Comparison of ENCODE assay signal across 18 cellular contexts in the genomic region with DNA sequence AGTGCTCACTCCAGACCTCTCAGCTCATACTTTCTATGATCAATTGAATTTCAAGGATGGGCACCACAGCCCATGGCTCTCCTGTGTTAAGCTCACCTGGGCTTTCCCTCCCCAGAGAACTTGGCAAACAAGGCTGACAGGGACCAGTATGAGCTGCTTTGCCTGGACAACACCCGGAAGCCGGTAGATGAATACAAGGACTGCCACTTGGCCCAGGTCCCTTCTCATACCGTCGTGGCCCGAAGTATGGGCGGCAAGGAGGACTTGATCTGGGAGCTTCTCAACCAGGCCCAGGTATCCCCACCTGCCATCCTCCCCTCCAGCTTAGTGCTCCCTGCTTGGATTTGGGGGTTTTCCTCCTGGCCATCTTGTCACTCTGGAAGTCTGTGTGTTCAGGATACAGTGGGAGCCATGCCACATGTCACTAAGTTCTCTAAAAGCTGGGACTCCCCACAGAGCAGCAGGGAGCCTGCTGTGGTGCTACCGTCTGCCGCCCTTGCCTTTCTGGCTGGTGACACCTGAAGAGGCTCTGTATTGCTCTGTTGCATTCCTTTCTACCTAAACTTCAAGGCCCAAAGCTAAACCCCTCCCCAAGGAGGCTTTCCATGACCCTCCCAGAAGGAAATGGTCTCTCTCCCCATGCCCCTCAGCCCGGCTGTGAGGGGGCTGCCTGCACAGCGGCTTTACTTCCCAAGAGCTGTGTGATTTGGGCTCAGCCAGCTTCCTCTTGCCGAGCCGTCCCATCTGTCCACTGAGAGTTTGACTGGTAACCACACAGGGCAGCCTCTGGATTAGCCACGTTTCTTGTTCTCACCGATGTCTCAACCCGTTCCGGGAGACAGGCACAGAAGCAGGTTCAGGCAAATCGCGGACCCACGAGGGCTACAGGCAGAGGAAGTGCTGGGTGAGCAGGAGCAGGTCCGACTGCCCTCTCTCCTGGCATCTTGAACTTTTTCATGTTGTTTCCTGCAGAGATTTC. TPM values are rescaled to one million over a fixed set of nuclear protein-coding genes. Genes with fewer than 3 reads are reported as not detected.
DNase-seq lines count a peak whose midpoint lies in the region; ATAC-seq, FAIRE-seq and TF ChIP-seq lines count a peak whose summit lies in the region.
"Had no signal": no experiment of that assay in that cellular context is flagged by ENCODE, and none has a peak within 500 bp of the region (broad histone marks: within the 10 kb centered on the region; RNA-seq: fewer than 3 reads in every experiment).

No MANE protein-coding gene starts in this region.

- H3K4me1 ChIP-seq in keratinocyte (ENCODE audit: control insufficient read depth, extremely low read depth, insufficient read depth, low read length), result peaks cover 20% of the 10 kb centered on the region
- H3K4me1 ChIP-seq in suprapubic skin, result peaks cover 39% of the 10 kb centered on the region

- FAIRE-seq in keratinocyte (lab: Jason Lieb, UNC), result peak; percentile 94
- FAIRE-seq: GM19239 had no signal

- no peak for TF ChIP-seq POLR2A in suprapubic skin (IDR thresholded peaks at IDR 0.05)

- no peaks in the 10 kb centered on the region for H4K20me1 ChIP-seq in keratinocyte (ENCODE audit: control insufficient read depth, extremely low read depth, insufficient read depth, low read length)

- no peaks in the 10 kb centered on the region for H3K9me1 ChIP-seq in keratinocyte (ENCODE audit: control insufficient read depth, extremely low read depth, insufficient read depth, low read length)

- H3K79me2 ChIP-seq in keratinocyte (ENCODE audit: control insufficient read depth, insufficient read depth, low read length), result no peaks in the 10 kb centered on the region

- H3K27ac ChIP-seq in keratinocyte (ENCODE audit: control insufficient read depth, insufficient read depth, low read length) (no peak overlapping the region), suprapubic skin (peak overlapping the region; percentile 24)
- H3K27ac ChIP-seq: C4-2B had no signal

- TF ChIP-seq CTCF in keratinocyte (optimal IDR thresholded peaks at IDR 0.05 in 1 of 3, IDR thresholded peaks at IDR 0.05 in 1 of 3, conservative IDR thresholded peaks at IDR 0.05 in 1 of 3; ENCODE audit: extremely low read depth in 1 of 3, insufficient read depth in 2 of 3, low read length in 3 of 3), result no peak
- no peak for TF ChIP-seq CTCF in suprapubic skin (IDR thresholded peaks at IDR 0.05)

- dilution Hi-C loops in keratinocyte (cut with MboI; ENCODE audit: extremely low pct_ligation_motif_present, low sequenced_read_pairs), result no loop called here

- peak overlapping the region; percentile 84 for H2AFZ ChIP-seq in keratinocyte (ENCODE audit: control insufficient read depth, low read length)

- H3K9ac ChIP-seq in keratinocyte (ENCODE audit: control insufficient read depth, extremely low read depth, insufficient read depth, low read length), result no peak overlapping the region

- ATAC-seq in GM21423 (IDR thresholded peaks at IDR 0.05; ENCODE audit: unreplicated experiment), result no peak

- H3K4me3 ChIP-seq in keratinocyte (ENCODE audit: control insufficient read depth in 2 of 3, extremely low read depth in 1 of 3, insufficient read depth in 2 of 3, low read depth in 1 of 3, low read length in 3 of 3) (peak overlapping the region in 1 of 3 experiments; percentile 25), suprapubic skin (no peak overlapping the region)

- H3K9me3 ChIP-seq in keratinocyte (ENCODE audit: control insufficient read depth, low read depth, low read length) (no peaks in the 10 kb centered on the region), suprapubic skin (no peaks in the 10 kb centered on the region)

- peak overlapping the region; percentile 58 for H3K4me2 ChIP-seq in keratinocyte (ENCODE audit: control insufficient read depth, extremely low read depth, insufficient read depth, low read depth, low read length)

- H3K36me3 ChIP-seq in keratinocyte (ENCODE audit: control insufficient read depth in 2 of 2, extremely low read depth in 1 of 2, insufficient read depth in 2 of 2, low read length in 2 of 2) (no peaks in the 10 kb centered on the region), suprapubic skin (no peaks in the 10 kb centered on the region)

- no peak for TF ChIP-seq EP300 in suprapubic skin (IDR thresholded peaks at IDR 0.05)

- H3K27me3 ChIP-seq in keratinocyte (ENCODE audit: control insufficient read depth, extremely low read depth, insufficient read depth, low read length) (no peaks in the 10 kb centered on the region), suprapubic skin (no peaks in the 10 kb centered on the region)

- DNase-seq in NCI-H524 (lab: John Stamatoyannopoulos, UW) (peak; percentile 78 to 92), cerebellar cortex (ENCODE audit: low spot score) (peak; percentile 46), keratinocyte (ENCODE audit: low read depth, low spot score) (no peak), suprapubic skin (ENCODE audit: low spot score in 2 of 2) (no peak), superior temporal gyrus (ENCODE audit: extremely low spot score) (no peak), Ammon's horn (ENCODE audit: low spot score) (no peak)
- DNase-seq: ACHN, GF-D8, KBM-7, NCI-H1105, NCI-H1694, OCI-M1, Right ventricle myocardium superior had no signal

- 89% methylated on average over 19 of the region's 20 CpGs for WGBS in suprapubic skin

RNA-seq across cellular contexts. Expression of a gene that starts 10.8 kb away (rescaled TPM):
- polyA plus RNA-seq in keratinocyte, result 0.28 to 0.70 TPM (median 0.30 TPM) in 3 replicates
- 2.0 TPM for polyA plus RNA-seq in keratinocyte (2011; ENCODE audit: low read depth)
- 0.39 and 0.43 TPM in 2 replicates for polyA plus RNA-seq in keratinocyte (2011; cell fraction: cytosol; rRNA removed)
- polyA plus RNA-seq in keratinocyte (2011; cell fraction: nucleus; rRNA removed), result 0.23 and 1.2 TPM in 2 replicates
- polyA plus RNA-seq in keratinocyte (2012; ENCODE audit: low replicate concordance), result 0.15 and 1.3 TPM in 2 replicates
- 0.03 to 2.0 TPM in 2 of 3 replicates, not detected in the other for polyA minus RNA-seq in keratinocyte
- not detected for polyA minus RNA-seq in keratinocyte (2011; cell fraction: cytosol; rRNA and poly(A)+ RNA removed)
- 0.23 TPM in 1 of 2 replicates, not detected in the other for polyA minus RNA-seq in keratinocyte (2011; cell fraction: nucleus; rRNA and poly(A)+ RNA removed)
- total RNA-seq in suprapubic skin, result 10 to 100 TPM in 2 of 4 donors, 1 to 10 TPM in 2; 4.8 to 16.5 (median 8.7) TPM
- total RNA-seq: Daoy, H4 had no signal

RNA-seq across cellular contexts. Expression of a gene that starts 48.6 kb away (rescaled TPM):
- polyA plus RNA-seq in keratinocyte, result 55.9 to 73.8 TPM (median 60.2 TPM) in 3 replicates
- polyA plus RNA-seq in keratinocyte (2011; ENCODE audit: low read depth), result 8.5 TPM
- polyA plus RNA-seq in keratinocyte (2011; cell fraction: cytosol; rRNA removed), result 26.4 and 55.9 TPM in 2 replicates
- polyA plus RNA-seq in keratinocyte (2011; cell fraction: nucleus; rRNA removed), result 58.4 and 83.6 TPM in 2 replicates
- polyA plus RNA-seq in keratinocyte (2012; ENCODE audit: low replicate concordance), result 38.5 and 46.7 TPM in 2 replicates
- 25.2 to 113 TPM (median 88.5 TPM) in 3 replicates for polyA minus RNA-seq in keratinocyte
- 189 TPM for polyA minus RNA-seq in keratinocyte (2011; cell fraction: cytosol; rRNA and poly(A)+ RNA removed)
- polyA minus RNA-seq in keratinocyte (2011; cell fraction: nucleus; rRNA and poly(A)+ RNA removed), result 31.0 and 70.0 TPM in 2 replicates
- total RNA-seq in suprapubic skin, result 10 to 100 TPM; 21.1 to 36.5 (median 23.8) TPM

Comparison
In these comparisons a context has a peak if more than half of its experiments do, and no peak if none do; other contexts are left out.
1. DNase-seq: peak in NCI-H524 (2 of 2) and cerebellar cortex (single experiment); none in keratinocyte (single experiment), suprapubic skin (0 of 2), superior temporal gyrus (single experiment) and Ammon's horn (single experiment).